In the genomic region with DNA sequence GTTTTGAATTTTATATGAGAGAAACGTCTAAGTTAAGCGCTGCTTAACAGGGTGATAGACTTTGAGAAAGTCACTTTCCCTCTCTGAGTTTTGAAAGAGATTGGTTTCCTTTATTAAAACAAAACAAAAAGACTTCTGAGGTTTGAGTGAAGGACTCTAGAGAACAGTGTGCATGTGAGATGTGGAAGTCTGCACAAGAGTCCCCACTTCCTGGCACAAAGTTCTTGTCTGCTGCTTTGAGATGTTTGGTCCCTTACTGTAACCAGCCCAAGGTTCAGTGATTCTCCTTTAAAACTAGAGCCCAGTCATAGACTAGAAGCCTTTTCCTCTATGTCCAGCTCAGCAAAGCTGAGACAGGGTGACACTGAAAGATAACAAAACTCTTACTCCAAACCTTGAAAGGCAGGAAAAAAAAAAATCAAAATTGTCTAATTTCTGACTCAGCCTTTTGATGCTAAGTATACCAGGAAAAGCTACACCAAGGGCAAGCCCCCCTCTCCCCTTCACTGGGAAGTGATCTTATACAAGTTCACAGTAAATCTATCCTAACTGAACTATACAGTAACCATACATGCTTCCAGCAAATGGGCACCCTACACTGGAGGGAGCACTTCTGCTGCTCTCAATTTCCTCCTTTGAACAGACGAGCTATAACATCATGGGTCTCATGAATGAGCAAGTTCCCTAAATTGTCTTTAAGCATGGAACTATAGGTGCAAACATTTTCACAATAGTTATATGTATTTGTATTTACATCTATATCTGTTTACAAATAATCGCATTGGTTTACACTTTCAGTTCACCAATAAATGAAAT, we compare ENCODE assay signal across 12 cellular contexts. TPM values are rescaled to one million over a fixed set of nuclear protein-coding genes. Genes with fewer than 3 reads are reported as not detected.
A peak's percentile ranks its signal among the peaks of the same experiment; 100 is the strongest.
DNase-seq lines count a peak whose midpoint lies in the region; ATAC-seq and TF ChIP-seq lines count a peak whose summit lies in the region.
"Had no signal": no experiment of that assay in that cellular context is flagged by ENCODE, and none has a peak within 500 bp of the region (broad histone marks: within the 10 kb centered on the region; RNA-seq: fewer than 3 reads in every experiment).

No MANE protein-coding gene starts in this region.

- TF ChIP-seq EP300 in suprapubic skin (IDR thresholded peaks at IDR 0.05), result no peak

- H3K27ac ChIP-seq in muscle layer of duodenum (ENCODE audit: low read length) (peak overlapping the region; percentile 78), suprapubic skin (no peak overlapping the region)

- H3K36me3 ChIP-seq in muscle layer of duodenum (ENCODE audit: control insufficient read depth in 1 of 2, insufficient read depth in 2 of 2, low read length in 2 of 2), result peaks cover 0 to 13% of the 10 kb centered on the region in 2 donors
- no peaks in the 10 kb centered on the region for H3K36me3 ChIP-seq in suprapubic skin

- H3K27me3 ChIP-seq in muscle layer of duodenum (ENCODE audit: low read depth, low read length) (no peaks in the 10 kb centered on the region), suprapubic skin (no peaks in the 10 kb centered on the region)

- TF ChIP-seq POLR2A in suprapubic skin (IDR thresholded peaks at IDR 0.05), result no peak

- ATAC-seq in GM19455 (IDR thresholded peaks at IDR 0.05; ENCODE audit: unreplicated experiment), result peak; percentile 52

- H3K9me3 ChIP-seq in muscle layer of duodenum (ENCODE audit: control insufficient read depth in 1 of 2, low read length in 2 of 2), result no peaks in the 10 kb centered on the region
- H3K9me3 ChIP-seq in suprapubic skin, result no peaks in the 10 kb centered on the region

- peak overlapping the region; percentile 56 to 63 for H3K4me3 ChIP-seq in muscle layer of duodenum (ENCODE audit: low read depth in 1 of 2, low read length in 2 of 2)
- H3K4me3 ChIP-seq in suprapubic skin, result no peak overlapping the region

- TF ChIP-seq CTCF in GM12873 (IDR thresholded peaks at IDR 0.05; ENCODE audit: insufficient read depth, low read depth, low read length, missing control alignments) (peak; percentile 2), suprapubic skin (IDR thresholded peaks at IDR 0.05) (no peak)

- DNase-seq in MV-4-11 (lab: John Stamatoyannopoulos, UW) (peak; percentile 71), NCI-H1436 treated with DMSO at 0.1 percent for 48 hours (lab: John Stamatoyannopoulos, UW) (no peak), suprapubic skin (ENCODE audit: low spot score in 2 of 2) (no peak), NCI-H1092 (lab: John Stamatoyannopoulos, UW) (no peak)
- DNase-seq: CD4-positive, alpha-beta memory T cell; naive thymus-derived CD8-positive, alpha-beta T cell; NCI-H1092 treated with DMSO at 0.1 percent for 48 hours; SW 1271 had no signal

- 82% methylated on average over 4 of the region's 4 CpGs for WGBS in suprapubic skin

- peaks cover 0 to 10% of the 10 kb centered on the region in 2 donors for H3K4me1 ChIP-seq in muscle layer of duodenum (ENCODE audit: control insufficient read depth in 1 of 2, insufficient read depth in 2 of 2, low read length in 2 of 2)
- H3K4me1 ChIP-seq in suprapubic skin, result peaks cover 4% of the 10 kb centered on the region

RNA-seq across cellular contexts. Expression of gene POPDC2, which starts 2.3 kb away (rescaled TPM):
- 1 to 10 TPM in 3 of 4 donors, under 1 TPM in 1; 0.68 to 4.5 (median 3.4) TPM for total RNA-seq in suprapubic skin

RNA-seq across cellular contexts. Expression of gene COX17, which starts 19.1 kb away (rescaled TPM):
- total RNA-seq in suprapubic skin, result 10 to 100 TPM; 22.1 to 29.8 (median 26.0) TPM

RNA-seq across cellular contexts. Expression of gene CFAP91, which starts 44.7 kb away (rescaled TPM):
- total RNA-seq in suprapubic skin, result 1 to 10 TPM in 3 of 4 donors, under 1 TPM in 1; 0.34 to 9.5 (median 1.9) TPM
- total RNA-seq: HT1080 had no signal
